ENCODE assay signal across 8 cellular contexts in genomic region chr11:110026823-110027626, GRCh38.
DNase-seq lines count a peak whose midpoint lies in the region; ATAC-seq and TF ChIP-seq lines count a peak whose summit lies in the region.

No MANE protein-coding gene starts in this region.

- H3K27me3 Mint-ChIP-seq in brain, result peaks cover 5% of the 10 kb centered on the region

- peaks cover 0 to 8% (median 0%) of the 10 kb centered on the region in 5 experiments for H3K9me3 Mint-ChIP-seq in brain
- peaks cover 4% of the 10 kb centered on the region for H3K9me3 Mint-ChIP-seq in stimulated activated effector memory CD8-positive, alpha-beta T cell treated with anti-CD3 and anti-CD28 coated beads, Interleukin-12 subunit alpha, Interleukin-12 subunit beta, amount 100 ng/mL, for 72 hours

- no peaks in the 10 kb centered on the region for H3K36me3 Mint-ChIP-seq in brain
- H3K36me3 Mint-ChIP-seq in stimulated activated effector memory CD8-positive, alpha-beta T cell treated with anti-CD3 and anti-CD28 coated beads, Interleukin-12 subunit alpha, Interleukin-12 subunit beta, amount 100 ng/mL, for 72 hours, result no peaks in the 10 kb centered on the region

- intact Hi-C loops in posterior cingulate gyrus (cut with DNase I), result no loop called here

- peak overlapping the region in 3 of 5 experiments; percentile 4 to 89 (median 11) for H3K27ac Mint-ChIP-seq in brain
- no peak overlapping the region for H3K27ac Mint-ChIP-seq in stimulated activated effector memory CD8-positive, alpha-beta T cell treated with anti-CD3 and anti-CD28 coated beads, Interleukin-12 subunit alpha, Interleukin-12 subunit beta, amount 100 ng/mL, for 72 hours

- peak; percentile 94 for ATAC-seq in GM19395 (IDR thresholded peaks at IDR 0.05; ENCODE audit: unreplicated experiment)
- ATAC-seq in HG03175 (IDR thresholded peaks at IDR 0.05; ENCODE audit: unreplicated experiment), result peak; percentile 93
- ATAC-seq in stimulated activated effector memory CD8-positive, alpha-beta T cell treated with anti-CD3 and anti-CD28 coated beads, Interleukin-12 subunit alpha, Interleukin-12 subunit beta, amount 100 ng/mL, for 72 hours, result no peak

- peaks cover 51% of the 10 kb centered on the region for H3K4me1 Mint-ChIP-seq in brain
- no peaks in the 10 kb centered on the region for H3K4me1 Mint-ChIP-seq in stimulated activated effector memory CD8-positive, alpha-beta T cell treated with anti-CD3 and anti-CD28 coated beads, Interleukin-12 subunit alpha, Interleukin-12 subunit beta, amount 100 ng/mL, for 72 hours

- no peak overlapping the region for H3K4me3 Mint-ChIP-seq in brain
- no peak overlapping the region for H3K4me3 Mint-ChIP-seq in stimulated activated effector memory CD8-positive, alpha-beta T cell treated with anti-CD3 and anti-CD28 coated beads, Interleukin-12 subunit alpha, Interleukin-12 subunit beta, amount 100 ng/mL, for 72 hours

- no peak for TF ChIP-seq CTCF in brain (conservative IDR thresholded peaks at IDR 0.05)

- peak; percentile 80 for DNase-seq in Ammon's horn (ENCODE audit: low spot score)
- DNase-seq in stimulated activated effector memory CD8-positive, alpha-beta T cell treated with anti-CD3 and anti-CD28 coated beads, Interleukin-12 subunit alpha, Interleukin-12 subunit beta, amount 100 ng/mL, for 72 hours (ENCODE audit: low spot score in 2 of 2), result no peak
- DNase-seq in NCI-H1092 treated with DMSO at 0.1 percent for 48 hours (lab: John Stamatoyannopoulos, UW), result no peak
- no peak for DNase-seq in posterior cingulate gyrus
- no peak for DNase-seq in HT-29 (ENCODE audit: low spot score)
